13 cellular contexts compared by ENCODE assay signal in the genomic region with DNA sequence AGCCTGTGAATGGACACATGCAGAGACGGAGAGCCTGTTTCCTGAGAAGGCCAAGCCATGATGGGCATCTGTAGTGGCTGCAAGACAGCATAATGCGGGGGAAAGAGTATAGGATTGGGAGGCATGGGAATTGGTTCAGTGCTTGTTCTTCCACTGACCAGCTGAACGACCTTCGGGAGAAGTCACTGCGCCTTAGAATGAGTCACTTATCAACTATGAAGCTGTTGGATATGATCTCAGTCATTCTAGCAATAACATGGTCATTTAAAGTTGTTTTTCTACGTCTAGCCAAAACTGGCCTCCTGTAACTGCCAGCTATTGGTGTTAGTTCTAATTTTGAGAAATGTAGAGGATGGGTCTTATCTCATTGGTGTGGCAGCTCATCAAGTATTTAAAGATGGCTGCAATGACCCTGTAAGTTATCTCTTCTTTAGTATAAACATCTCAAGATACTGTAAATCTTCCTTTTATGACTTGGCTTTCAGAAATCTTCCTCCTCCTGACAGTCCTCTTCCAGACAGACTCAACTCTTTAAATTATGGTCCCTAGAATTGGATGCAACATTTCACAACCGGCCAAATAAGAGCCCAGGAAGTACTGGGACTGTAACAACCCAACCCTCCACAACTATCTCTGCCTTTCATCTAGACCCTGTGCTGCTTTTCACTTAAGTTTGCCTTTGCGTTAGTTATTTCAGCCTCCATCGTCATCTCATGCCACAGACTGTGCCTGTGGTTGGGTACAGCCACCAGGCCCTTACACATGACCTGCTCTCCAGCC.
A peak's percentile ranks its signal among the peaks of the same experiment; 100 is the strongest.
DNase-seq lines count a peak whose midpoint lies in the region; ATAC-seq, FAIRE-seq and TF ChIP-seq lines count a peak whose summit lies in the region.
"Had no signal": no experiment of that assay in that cellular context is flagged by ENCODE, and none has a peak within 500 bp of the region (broad histone marks: within the 10 kb centered on the region; RNA-seq: fewer than 3 reads in every experiment).

No MANE protein-coding gene starts in this region.

- H3K27me3 ChIP-seq in colonic mucosa: no peaks in the 10 kb centered on the region
- H3K27me3 ChIP-seq in transverse colon: no peaks in the 10 kb centered on the region
- no peaks in the 10 kb centered on the region for H3K27me3 ChIP-seq in SJCRH30

- DNase-seq in HTR-8/SVneo (ENCODE audit: insufficient read length, low spot score): peak; percentile 69
- DNase-seq in colonic mucosa: no peak
- no peak for DNase-seq in left colon
- DNase-seq in transverse colon: no peak
- no peak for DNase-seq in activated CD8-positive, alpha-beta memory T cell treated with anti-CD3 and anti-CD28 coated beads, Interleukin-2, amount 50 U/mL, for 48 hours
- DNase-seq in SJCRH30: no peak
- no peak for DNase-seq in NCI-H1105 treated with DMSO at 0.1 percent for 48 hours (lab: John Stamatoyannopoulos, UW)
- no peak for DNase-seq in head of caudate nucleus
- DNase-seq: activated CD4-positive, CD25-positive, alpha-beta regulatory T cell treated with anti-CD3 and anti-CD28 coated beads, Interleukin-2, amount 50 U/mL, for 72 hours; activated naive CD4-positive, alpha-beta T cell treated with Interleukin-2 at 50 U/mL for 16 hours; NCI-H187 had no signal

- TF ChIP-seq EP300 in transverse colon (IDR thresholded peaks at IDR 0.05; ENCODE audit: low read depth): no peak

- ATAC-seq in left colon: peak; percentile 63

- H3K4me3 ChIP-seq in colonic mucosa: no peak overlapping the region
- no peak overlapping the region for H3K4me3 ChIP-seq in transverse colon
- H3K4me3 ChIP-seq in SJCRH30: no peak overlapping the region
- H3K4me3 ChIP-seq: lung had no signal

- in situ Hi-C loops in transverse colon (cut with MboI; ENCODE audit: low pct_ligation_motif_present in 1 of 4, low pct_unique_long_range_greater_than_20kb in 1 of 4, low sequenced_read_pairs in 3 of 4): no loop called here

- no peaks in the 10 kb centered on the region for H3K9me3 ChIP-seq in colonic mucosa
- no peaks in the 10 kb centered on the region for H3K9me3 ChIP-seq in transverse colon
- no peaks in the 10 kb centered on the region for H3K9me3 ChIP-seq in SJCRH30 (replicated peaks)

- H3K4me1 ChIP-seq in colonic mucosa (peaks cover 14% of the 10 kb centered on the region), transverse colon (peaks cover 0 to 58% (median 21%) of the 10 kb centered on the region in 4 donors), SJCRH30 (no peaks in the 10 kb centered on the region)

- H3K36me3 ChIP-seq in colonic mucosa (no peaks in the 10 kb centered on the region), transverse colon (no peaks in the 10 kb centered on the region), SJCRH30 (peaks cover 3% of the 10 kb centered on the region; the same call in 1 of the 2 replicates)

- intact Hi-C loops in colonic mucosa (cut with DNase I) (no loop called here), left colon (cut with DNase I, micrococcal nuclease) (no loop called here), transverse colon (cut with DNase I; ENCODE audit: low total_unique reads) (no loop called here), head of caudate nucleus (cut with DNase I) (no loop called here)

- no peak for TF ChIP-seq CTCF in colonic mucosa (IDR thresholded peaks at IDR 0.05)
- no peak for TF ChIP-seq CTCF in transverse colon (IDR thresholded peaks at IDR 0.05)

- peak overlapping the region; percentile 62 for H3K27ac ChIP-seq in colonic mucosa
- peak overlapping the region; percentile 72 to 80 (median 79) for H3K27ac ChIP-seq in transverse colon
- no peak overlapping the region for H3K27ac ChIP-seq in SJCRH30

- no peak for TF ChIP-seq POLR2A in transverse colon (IDR thresholded peaks at IDR 0.05)

- H3K9ac ChIP-seq in colonic mucosa (ENCODE audit: low read depth in 2 of 2, low read length in 2 of 2): peak overlapping the region in 1 of 2 donors; percentile 40

- FAIRE-seq in HTR-8/SVneo (lab: Jason Lieb, UNC): peak; percentile 4
- FAIRE-seq: G401.6 had no signal

- WGBS in transverse colon (ENCODE audit: low coverage in 1 of 2), 2 donors: 51 to 64% methylated on average over 8 to 9 of the region's 9 CpGs
